Comparison of ENCODE assay signal across 17 cellular contexts in the genomic region with DNA sequence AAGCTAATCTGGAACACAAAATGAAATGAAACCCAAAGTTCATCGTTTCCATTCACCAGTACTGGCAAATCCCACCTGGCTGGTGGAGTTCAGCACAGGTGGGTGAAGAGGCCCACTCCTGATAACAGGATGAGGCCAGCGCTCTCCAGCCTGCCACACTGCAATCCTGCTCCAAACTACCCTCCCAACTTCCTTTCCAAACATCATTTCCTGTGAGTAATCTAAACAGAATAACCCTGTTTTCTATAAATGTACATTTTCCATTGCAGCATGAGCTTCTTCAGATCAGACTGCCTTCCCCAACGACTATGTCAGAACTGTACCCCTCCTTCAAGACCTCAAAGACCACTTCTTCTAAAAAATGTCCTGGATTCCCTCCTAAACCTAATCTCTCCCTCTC. TPM values are rescaled to one million over a fixed set of nuclear protein-coding genes. Genes with fewer than 3 reads are reported as not detected.
DNase-seq lines count a peak whose midpoint lies in the region; ATAC-seq, FAIRE-seq and TF ChIP-seq lines count a peak whose summit lies in the region.
"Had no signal": no experiment of that assay in that cellular context is flagged by ENCODE, and none has a peak within 500 bp of the region (broad histone marks: within the 10 kb centered on the region; RNA-seq: fewer than 3 reads in every experiment).

No MANE protein-coding gene starts in this region.

- H3K36me3 ChIP-seq in MG63: peaks cover 28% of the 10 kb centered on the region
- peaks cover 33% of the 10 kb centered on the region; the same call in 2 of the 3 replicates for H3K36me3 ChIP-seq in K562 (ENCODE audit: control insufficient read depth, insufficient read depth, low read length)
- H3K36me3 ChIP-seq in osteoblast (ENCODE audit: insufficient read depth, low read length): peaks cover 27% of the 10 kb centered on the region

- ATAC-seq in K562 (no peak), GM19351 (IDR thresholded peaks at IDR 0.05; ENCODE audit: unreplicated experiment) (no peak)
- ATAC-seq: stimulated activated memory B cell treated with anti-CD40 and anti-IgM and Interleukin-4, amounts not matched to agents 10 μg/mL and 1 μg/mL and 100 μg/mL, for 72 hours had no signal

- H3K9me1 ChIP-seq in K562 (ENCODE audit: control insufficient read depth, insufficient read depth, low read length): no peaks in the 10 kb centered on the region

- H3K4me2 ChIP-seq in K562 (ENCODE audit: insufficient read depth, low read length) (no peak overlapping the region), osteoblast (ENCODE audit: insufficient read depth, low read length) (no peak overlapping the region)

- H3K4me1 Mint-ChIP-seq in activated CD4-positive, alpha-beta memory T cell treated with anti-CD3 and anti-CD28 coated beads for 36 hours (ENCODE audit: low read depth): peaks cover 9% of the 10 kb centered on the region
- peaks cover 6% of the 10 kb centered on the region for H3K4me1 Mint-ChIP-seq in activated CD4-positive, alpha-beta memory T cell treated with anti-CD3 and anti-CD28 coated beads, Interleukin-2, amount 10 ng/mL, durations not matched to agents 7 days and 5 days
- H3K4me1 Mint-ChIP-seq: stimulated activated memory B cell treated with anti-CD40 and anti-IgM and Interleukin-4, amounts not matched to agents 10 μg/mL and 1 μg/mL and 100 μg/mL, for 72 hours had no signal

- H3K79me2 ChIP-seq in K562 (ENCODE audit: control insufficient read depth, insufficient read depth, low read length): no peaks in the 10 kb centered on the region
- H3K79me2 ChIP-seq in osteoblast (ENCODE audit: insufficient read depth, low read length): no peaks in the 10 kb centered on the region

- H3K4me3 ChIP-seq in MG63 (no peak overlapping the region), K562 (no peak overlapping the region), osteoblast (ENCODE audit: insufficient read depth, low read length) (no peak overlapping the region)

- intact Hi-C loops in activated CD4-positive, alpha-beta memory T cell treated with anti-CD3 and anti-CD28 coated beads for 36 hours (cut with micrococcal nuclease): no loop called here
- intact Hi-C loops in K562 (cut with micrococcal nuclease): no loop called here

- H3K9me3 ChIP-seq in MG63: no peaks in the 10 kb centered on the region
- no peaks in the 10 kb centered on the region for H3K9me3 ChIP-seq in K562 (replicated peaks; ENCODE audit: control insufficient read depth, insufficient read depth, low read depth, low read length)
- H3K9me3 ChIP-seq in osteoblast (ENCODE audit: low read depth, low read length): no peaks in the 10 kb centered on the region

- no peak for TF ChIP-seq RAD21 in K562 (CRISPR knock-in tag; conservative IDR thresholded peaks at IDR 0.05 in 1 of 2, IDR thresholded peaks at IDR 0.05 in 1 of 2)

- in situ Hi-C loops in K562 (cut with MboI): no loop called here

- no peak overlapping the region for H3K9ac ChIP-seq in K562 (ENCODE audit: insufficient read depth in 1 of 2, low read depth in 2 of 2, low read length in 2 of 2)

- no peaks in the 10 kb centered on the region for H3K27me3 Mint-ChIP-seq in activated CD4-positive, alpha-beta memory T cell treated with anti-CD3 and anti-CD28 coated beads for 36 hours
- H3K27me3 Mint-ChIP-seq in activated CD4-positive, alpha-beta memory T cell treated with anti-CD3 and anti-CD28 coated beads, Interleukin-2, amount 10 ng/mL, durations not matched to agents 7 days and 5 days: no peaks in the 10 kb centered on the region
- H3K27me3 Mint-ChIP-seq: stimulated activated memory B cell treated with anti-CD40 and anti-IgM and Interleukin-4, amounts not matched to agents 10 μg/mL and 1 μg/mL and 100 μg/mL, for 72 hours had no signal

- DNase-seq in activated CD4-positive, alpha-beta memory T cell treated with anti-CD3 and anti-CD28 coated beads for 36 hours: no peak
- no peak for DNase-seq in activated CD4-positive, alpha-beta memory T cell treated with anti-CD3 and anti-CD28 coated beads, Interleukin-2, amount 10 ng/mL, durations not matched to agents 7 days and 5 days
- peak; percentile 7 for DNase-seq in MG63
- DNase-seq in K562 (ENCODE audit: extremely low read depth in 1 of 4, low spot score in 3 of 4): no peak
- no peak for DNase-seq in osteoblast (ENCODE audit: insufficient read length, low spot score, missing footprints)
- no peak for DNase-seq in T-helper 9 cell
- DNase-seq in NK-92 (lab: John Stamatoyannopoulos, UW; ENCODE audit: unreplicated experiment): no peak
- DNase-seq: ACHN, activated gamma-delta T cell, NCI-H1436, NCI-H524, nucleus accumbens, T-helper 1 cell had no signal

- TF ChIP-seq POLR2A in K562 (conservative IDR thresholded peaks at IDR 0.05): no peak

- no peak for TF ChIP-seq EP300 in K562 (IDR thresholded peaks at IDR 0.05; ENCODE audit: low read length)

- H3K27ac Mint-ChIP-seq in activated CD4-positive, alpha-beta memory T cell treated with anti-CD3 and anti-CD28 coated beads for 36 hours: peak overlapping the region; percentile 43
- no peak overlapping the region for H3K27ac Mint-ChIP-seq in activated CD4-positive, alpha-beta memory T cell treated with anti-CD3 and anti-CD28 coated beads, Interleukin-2, amount 10 ng/mL, durations not matched to agents 7 days and 5 days
- H3K27ac Mint-ChIP-seq: mesothelial cell of epicardium; stimulated activated memory B cell treated with anti-CD40 and anti-IgM and Interleukin-4, amounts not matched to agents 10 μg/mL and 1 μg/mL and 100 μg/mL, for 72 hours had no signal

- H3K9me3 Mint-ChIP-seq in activated CD4-positive, alpha-beta memory T cell treated with anti-CD3 and anti-CD28 coated beads for 36 hours: no peaks in the 10 kb centered on the region
- no peaks in the 10 kb centered on the region for H3K9me3 Mint-ChIP-seq in activated CD4-positive, alpha-beta memory T cell treated with anti-CD3 and anti-CD28 coated beads, Interleukin-2, amount 10 ng/mL, durations not matched to agents 7 days and 5 days
- H3K9me3 Mint-ChIP-seq: mesothelial cell of epicardium; stimulated activated memory B cell treated with anti-CD40 and anti-IgM and Interleukin-4, amounts not matched to agents 10 μg/mL and 1 μg/mL and 100 μg/mL, for 72 hours had no signal

- POLR2A ChIA-PET in activated CD4-positive, alpha-beta memory T cell treated with anti-CD3 and anti-CD28 coated beads for 36 hours (lab: Charles Lee): no interaction called here
- POLR2A ChIA-PET in activated CD4-positive, alpha-beta memory T cell treated with anti-CD3 and anti-CD28 coated beads, Interleukin-2, amount 10 ng/mL, durations not matched to agents 7 days and 5 days (lab: Charles Lee): no interaction called here
- POLR2A ChIA-PET in K562 (lab: Yijun Ruan, JAX): interaction anchor here (0.5 kb wide), 1 partner anchor 17 kb away, joined by 4 read pairs; no protein-coding TSS in a partner anchor

- H3K27ac ChIP-seq in K562 (ENCODE audit: extremely low read depth, low read depth, low read length): no peak overlapping the region
- no peak overlapping the region for H3K27ac ChIP-seq in osteoblast (ENCODE audit: low read depth, low read length)

- FAIRE-seq in K562 (lab: Jason Lieb, UNC): peak; percentile 48
- FAIRE-seq: urothelium cell line had no signal

- peaks cover 25% of the 10 kb centered on the region for H3K36me3 Mint-ChIP-seq in activated CD4-positive, alpha-beta memory T cell treated with anti-CD3 and anti-CD28 coated beads for 36 hours
- peaks cover 28% of the 10 kb centered on the region for H3K36me3 Mint-ChIP-seq in activated CD4-positive, alpha-beta memory T cell treated with anti-CD3 and anti-CD28 coated beads, Interleukin-2, amount 10 ng/mL, durations not matched to agents 7 days and 5 days (ENCODE audit: low read depth)

- no TSS peak for BruUV-seq in K562 (replicated peaks; lab: Mats Ljungman, UMichigan)

- CTCF ChIA-PET in activated CD4-positive, alpha-beta memory T cell treated with anti-CD3 and anti-CD28 coated beads for 36 hours (lab: Charles Lee): interaction anchor here (0.6 to 1.4 kb wide), 2 partner anchors 97 to 221 kb away, joined by 3 to 5 read pairs; no protein-coding TSS in a partner anchor
- CTCF ChIA-PET in activated CD4-positive, alpha-beta memory T cell treated with anti-CD3 and anti-CD28 coated beads, Interleukin-2, amount 10 ng/mL, durations not matched to agents 7 days and 5 days (lab: Charles Lee): interaction anchor here (1.3 kb wide), 1 partner anchor 15 kb away, joined by 3 read pairs; no protein-coding TSS in a partner anchor
- CTCF ChIA-PET in K562 (lab: Yijun Ruan, JAX; ENCODE audit: low intra/inter-chr PET ratio): no interaction called here

- WGBS in K562 (ENCODE audit: insufficient coverage, low coverage, missing lambda C conversion rate): 37% methylated on average over 3 of the region's 3 CpGs

- H2AFZ ChIP-seq in K562 (ENCODE audit: low read depth, low read length): no peak overlapping the region
- H2AFZ ChIP-seq in osteoblast (ENCODE audit: low read length): peak overlapping the region; percentile 66

- H3K4me1 ChIP-seq in K562 (replicated peaks in 1 of 2; ENCODE audit: control insufficient read depth in 2 of 2, insufficient read depth in 2 of 2, low read length in 2 of 2) (no peaks in the 10 kb centered on the region), osteoblast (ENCODE audit: insufficient read depth, low read length) (no peaks in the 10 kb centered on the region)

- H3K4me3 Mint-ChIP-seq in activated CD4-positive, alpha-beta memory T cell treated with anti-CD3 and anti-CD28 coated beads for 36 hours: no peak overlapping the region
- H3K4me3 Mint-ChIP-seq in activated CD4-positive, alpha-beta memory T cell treated with anti-CD3 and anti-CD28 coated beads, Interleukin-2, amount 10 ng/mL, durations not matched to agents 7 days and 5 days: no peak overlapping the region
- H3K4me3 Mint-ChIP-seq: mesothelial cell of epicardium; stimulated activated memory B cell treated with anti-CD40 and anti-IgM and Interleukin-4, amounts not matched to agents 10 μg/mL and 1 μg/mL and 100 μg/mL, for 72 hours had no signal

- no peaks in the 10 kb centered on the region for H4K20me1 ChIP-seq in K562 (replicated peaks; ENCODE audit: control insufficient read depth, insufficient read depth, low read length)
- no peaks in the 10 kb centered on the region for H4K20me1 ChIP-seq in osteoblast (ENCODE audit: insufficient read depth, low read length)

- no peaks in the 10 kb centered on the region for H3K27me3 ChIP-seq in MG63
- H3K27me3 ChIP-seq in K562 (ENCODE audit: control insufficient read depth in 2 of 2, insufficient read depth in 2 of 2, low read length in 2 of 2): no peaks in the 10 kb centered on the region
- H3K27me3 ChIP-seq in osteoblast (ENCODE audit: insufficient read depth, low read length): no peaks in the 10 kb centered on the region

- TF ChIP-seq CTCF in K562 (IDR thresholded peaks at IDR 0.05 in 2 of 3, conservative IDR thresholded peaks at IDR 0.05 in 1 of 3; ENCODE audit: insufficient read depth in 2 of 3, low read depth in 1 of 3, low read length in 3 of 3) (no peak), osteoblast (IDR thresholded peaks at IDR 0.05; ENCODE audit: extremely low read depth, low read depth, low read length) (no peak)

RNA-seq across cellular contexts. Expression of a gene that starts 15.9 kb away (rescaled TPM):
- 10 to 100 TPM; 34.8 to 39.8 TPM for total RNA-seq in activated CD4-positive, alpha-beta memory T cell treated with anti-CD3 and anti-CD28 coated beads for 36 hours
- total RNA-seq in activated CD4-positive, alpha-beta memory T cell treated with anti-CD3 and anti-CD28 coated beads, Interleukin-2, amount 10 ng/mL, durations not matched to agents 7 days and 5 days: 10 to 100 TPM; 39.2 to 44.9 TPM
- total RNA-seq in MG63 (2014; rRNA removed; shearing (Covaris generic); ENCODE audit: low replicate concordance): 10.8 and 17.7 TPM in 2 replicates
- 121 TPM in 2 replicates for total RNA-seq in K562 (2011; cell fraction: chromatin; rRNA removed; ENCODE audit: low replicate concordance)
- 60.9 and 64.5 TPM in 2 replicates for total RNA-seq in K562 (2011; cell fraction: nucleolus; rRNA removed)
- 77.7 and 91.8 TPM in 2 replicates for total RNA-seq in K562 (2011; cell fraction: nucleoplasm; rRNA removed)
- total RNA-seq in K562 (2014; rRNA removed) (23.9 and 32.1 TPM in 2 replicates), K562 (2014; rRNA removed; fragmentation: Illumina TruSeq; extraction: Trizol) (22.1 and 23.6 TPM in 2 replicates), K562 (2015; rRNA removed; fragmentation: Illumina TruSeq; extraction: Trizol) (25.8 and 27.2 TPM in 2 replicates), K562 (2021) (39.4 and 42.6 TPM in 2 replicates), osteoblast (15.2 and 18.9 TPM in 2 replicates)
- polyA plus RNA-seq in K562 (2011; rRNA removed) (19.3 and 26.0 TPM in 2 replicates), K562 (2014; fragmentation: Illumina TruSeq; extraction: Trizol) (33.5 and 34.0 TPM in 2 replicates), K562 (2014; fragmentation: Nextera tagmentation; extraction: Ambion mirVana) (10 to 100 TPM in 1 of 2 experiments, 1 to 10 TPM in 1; 7.1 to 11.6 TPM), K562 (2014; rRNA removed) (19.8 and 23.6 TPM in 2 replicates)
- 16.9 and 29.9 TPM in 2 replicates for polyA plus RNA-seq in K562 (2011; cell fraction: cytosol; rRNA removed)
- 76.8 and 117 TPM in 2 replicates for polyA plus RNA-seq in K562 (2011; cell fraction: nucleus; rRNA removed)
- polyA plus RNA-seq in K562 (2012): 24.8 and 31.1 TPM in 2 replicates
- polyA minus RNA-seq in K562 (2011; rRNA and poly(A)+ RNA removed): 17.6 and 31.5 TPM in 2 replicates
- polyA minus RNA-seq in K562 (2011; cell fraction: cytosol; rRNA and poly(A)+ RNA removed): 7.6 and 22.7 TPM in 2 replicates
- 28.4 and 32.2 TPM in 2 replicates for polyA minus RNA-seq in K562 (2011; cell fraction: nucleus; rRNA and poly(A)+ RNA removed)
